Comparison of ENCODE assay signal across 1 cellular context in the genomic region with DNA sequence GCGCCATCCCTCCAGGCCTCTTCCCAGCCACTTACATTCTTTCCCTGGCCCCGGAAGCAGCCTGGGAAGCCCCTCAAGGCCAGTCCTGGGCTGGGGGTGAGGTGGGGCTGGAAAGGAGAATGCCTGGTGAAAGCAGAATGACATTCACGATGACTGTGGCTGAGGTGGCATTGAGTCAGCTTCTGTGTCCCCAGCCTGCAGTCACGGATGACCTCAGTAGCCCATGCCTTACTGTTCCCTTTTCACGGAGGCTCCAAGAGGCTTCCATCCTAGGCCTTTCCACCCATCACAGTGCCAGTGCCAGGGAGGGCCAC.
TF ChIP-seq lines count a peak whose summit lies in the region.

No MANE protein-coding gene starts in this region.

TF ChIP-seq in GM23338, 12 proteins besides CTCF, POLR2A, EP300 and RAD21 (continued from another document):
- TF ChIP-seq, protein P1, sequence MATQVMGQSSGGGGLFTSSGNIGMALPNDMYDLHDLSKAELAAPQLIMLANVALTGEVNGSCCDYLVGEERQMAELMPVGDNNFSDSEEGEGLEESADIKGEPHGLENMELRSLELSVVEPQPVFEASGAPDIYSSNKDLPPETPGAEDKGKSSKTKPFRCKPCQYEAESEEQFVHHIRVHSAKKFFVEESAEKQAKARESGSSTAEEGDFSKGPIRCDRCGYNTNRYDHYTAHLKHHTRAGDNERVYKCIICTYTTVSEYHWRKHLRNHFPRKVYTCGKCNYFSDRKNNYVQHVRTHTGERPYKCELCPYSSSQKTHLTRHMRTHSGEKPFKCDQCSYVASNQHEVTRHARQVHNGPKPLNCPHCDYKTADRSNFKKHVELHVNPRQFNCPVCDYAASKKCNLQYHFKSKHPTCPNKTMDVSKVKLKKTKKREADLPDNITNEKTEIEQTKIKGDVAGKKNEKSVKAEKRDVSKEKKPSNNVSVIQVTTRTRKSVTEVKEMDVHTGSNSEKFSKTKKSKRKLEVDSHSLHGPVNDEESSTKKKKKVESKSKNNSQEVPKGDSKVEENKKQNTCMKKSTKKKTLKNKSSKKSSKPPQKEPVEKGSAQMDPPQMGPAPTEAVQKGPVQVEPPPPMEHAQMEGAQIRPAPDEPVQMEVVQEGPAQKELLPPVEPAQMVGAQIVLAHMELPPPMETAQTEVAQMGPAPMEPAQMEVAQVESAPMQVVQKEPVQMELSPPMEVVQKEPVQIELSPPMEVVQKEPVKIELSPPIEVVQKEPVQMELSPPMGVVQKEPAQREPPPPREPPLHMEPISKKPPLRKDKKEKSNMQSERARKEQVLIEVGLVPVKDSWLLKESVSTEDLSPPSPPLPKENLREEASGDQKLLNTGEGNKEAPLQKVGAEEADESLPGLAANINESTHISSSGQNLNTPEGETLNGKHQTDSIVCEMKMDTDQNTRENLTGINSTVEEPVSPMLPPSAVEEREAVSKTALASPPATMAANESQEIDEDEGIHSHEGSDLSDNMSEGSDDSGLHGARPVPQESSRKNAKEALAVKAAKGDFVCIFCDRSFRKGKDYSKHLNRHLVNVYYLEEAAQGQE (IDR thresholded peaks at IDR 0.05; ENCODE audit: unreplicated experiment), result no peak
- TF ChIP-seq EZH2 (IDR thresholded peaks at IDR 0.05; ENCODE audit: low read depth, unreplicated experiment) (peak; percentile 51), ZNF462 (CRISPR knock-in tag; IDR thresholded peaks at IDR 0.05) (no peak), EZH2phosphoT487 (IDR thresholded peaks at IDR 0.05; ENCODE audit: unreplicated experiment) (no peak)
